ENCODE assay signal across 11 cellular contexts in the genomic region with DNA sequence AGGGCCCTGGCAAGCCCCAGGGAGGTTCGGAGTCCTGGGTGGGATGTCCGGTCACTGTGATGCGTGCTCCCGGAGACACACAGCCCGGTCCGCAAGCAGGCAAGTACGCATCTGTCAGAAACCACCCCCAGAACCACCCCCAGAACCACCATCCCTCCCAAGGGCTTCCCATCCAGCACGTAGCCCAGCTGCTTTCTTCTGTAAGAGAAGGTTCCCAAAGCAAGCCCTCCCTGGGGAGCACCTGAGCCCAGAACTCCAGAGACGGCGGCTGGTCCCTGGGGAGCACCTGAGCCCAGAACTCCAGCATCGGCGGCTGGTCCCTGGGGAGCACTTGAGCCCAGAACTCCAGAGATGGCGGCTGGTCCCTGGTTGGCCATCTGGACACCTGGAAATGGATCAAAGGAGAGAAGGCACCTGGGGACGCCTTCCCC. TPM values are rescaled to one million over a fixed set of nuclear protein-coding genes. Genes with fewer than 3 reads are reported as not detected.
DNase-seq lines count a peak whose midpoint lies in the region; ATAC-seq and TF ChIP-seq lines count a peak whose summit lies in the region.
"Had no signal": no experiment of that assay in that cellular context is flagged by ENCODE, and none has a peak within 500 bp of the region (broad histone marks: within the 10 kb centered on the region; RNA-seq: fewer than 3 reads in every experiment).

No MANE protein-coding gene starts in this region.

- H3K9me3 Mint-ChIP-seq in glutamatergic neuron (ENCODE audit: unreplicated experiment) (peaks cover 3% of the 10 kb centered on the region), type B pancreatic cell (no peaks in the 10 kb centered on the region)

- H3K27ac Mint-ChIP-seq in glutamatergic neuron (ENCODE audit: unreplicated experiment), result peak overlapping the region; percentile 68
- no peak overlapping the region for H3K27ac Mint-ChIP-seq in type B pancreatic cell

- no peak overlapping the region for H3K9ac ChIP-seq in PC-3 (ENCODE audit: low read length)

- peaks cover 17% of the 10 kb centered on the region for H4K20me1 ChIP-seq in PC-3 (ENCODE audit: low read length)

- no peak overlapping the region for H3K4me3 ChIP-seq in right cardiac atrium (ENCODE audit: low read length)
- no peak overlapping the region for H3K4me3 ChIP-seq in PC-3 (ENCODE audit: low read length)
- H3K4me3 ChIP-seq: hepatocyte had no signal

- H3K4me2 ChIP-seq in PC-3 (ENCODE audit: low read length), result no peak overlapping the region
- H3K4me2 ChIP-seq: hepatocyte had no signal

- peaks cover 6% of the 10 kb centered on the region for H3K27me3 Mint-ChIP-seq in glutamatergic neuron (ENCODE audit: unreplicated experiment)
- H3K27me3 Mint-ChIP-seq in type B pancreatic cell, result peaks cover 31% of the 10 kb centered on the region

- H3K9me3 ChIP-seq in right cardiac atrium (ENCODE audit: control insufficient read depth, low read length) (no peaks in the 10 kb centered on the region), PC-3 (ENCODE audit: low read length) (no peaks in the 10 kb centered on the region)

- no TSS peak for BruUV-seq in PC-3 (replicated peaks; lab: Mats Ljungman, UMichigan)

- H3K79me2 ChIP-seq in PC-3 (ENCODE audit: low read length), result peaks cover 17% of the 10 kb centered on the region

- ATAC-seq in right cardiac atrium, result no peak
- ATAC-seq in PC-3, result no peak

- 84% methylated on average over 14 of the region's 14 CpGs for WGBS in right cardiac atrium

- H3K4me1 ChIP-seq in right cardiac atrium (ENCODE audit: control insufficient read depth, insufficient read depth, low read length) (peaks cover 7% of the 10 kb centered on the region), PC-3 (ENCODE audit: insufficient read depth, low read length) (peaks cover 20% of the 10 kb centered on the region)

- CTCF ChIA-PET in PC-3 (lab: Charles Lee), result no interaction called here

- peaks cover 6% of the 10 kb centered on the region for H3K4me1 Mint-ChIP-seq in glutamatergic neuron (ENCODE audit: low read depth, unreplicated experiment)
- H3K4me1 Mint-ChIP-seq in type B pancreatic cell (ENCODE audit: unreplicated experiment), result peaks cover 4% of the 10 kb centered on the region

- no peak overlapping the region for H3K27ac ChIP-seq in right cardiac atrium (ENCODE audit: low read length)
- no peak overlapping the region for H3K27ac ChIP-seq in PC-3 (ENCODE audit: low read length)
- H3K27ac ChIP-seq: hepatocyte had no signal

- H3K4me3 Mint-ChIP-seq in glutamatergic neuron (ENCODE audit: unreplicated experiment), result no peak overlapping the region
- peak overlapping the region; percentile 74 for H3K4me3 Mint-ChIP-seq in type B pancreatic cell

- H3K27me3 ChIP-seq in right cardiac atrium (ENCODE audit: control insufficient read depth, insufficient read depth) (no peaks in the 10 kb centered on the region), PC-3 (ENCODE audit: low read length) (0 out of 2 replicates have a peak, but pooled peaks cover 2% of the 10 kb centered on the region)

- H3K9me2 ChIP-seq in PC-3 (replicated peaks; ENCODE audit: low read length), result no peaks in the 10 kb centered on the region

- peak in 2 of 3 donors; percentile 19 to 64 for DNase-seq in right cardiac atrium
- no peak for DNase-seq in cardiac septum (ENCODE audit: low spot score)
- peak; percentile 90 for DNase-seq in NCI-H2107 (lab: John Stamatoyannopoulos, UW)
- DNase-seq in glutamatergic neuron, result peak; percentile 14
- DNase-seq in type B pancreatic cell (ENCODE audit: extremely low spot score, unreplicated experiment), result no peak
- no peak for DNase-seq in PC-3
- DNase-seq in kidney glomerular epithelial cell (lab: John Stamatoyannopoulos, UW), result no peak
- DNase-seq: aorta, H7, NCI-H748 treated with DMSO at 0.1 percent for 48 hours had no signal

- POLR2A ChIA-PET in PC-3 (lab: Charles Lee; ENCODE audit: unreplicated experiment), result no interaction called here

- intact Hi-C loops in right cardiac atrium (cut with DNase I), result no loop called here
- intact Hi-C loops in cardiac septum (cut with DNase I), result no loop called here
- intact Hi-C loops in PC-3 (cut with micrococcal nuclease), result no loop called here

- TF ChIP-seq CTCF in glutamatergic neuron (IDR thresholded peaks at IDR 0.05; ENCODE audit: partially characterized antibody, unreplicated experiment) (no peak), type B pancreatic cell (conservative IDR thresholded peaks at IDR 0.05) (no peak), PC-3 (conservative IDR thresholded peaks at IDR 0.05; ENCODE audit: low read depth, low read length) (no peak)

- H3F3A ChIP-seq in PC-3 (ENCODE audit: low read length, unreplicated experiment), result no peaks in the 10 kb centered on the region

- no peak overlapping the region for H2AFZ ChIP-seq in PC-3 (ENCODE audit: low read length)
- H2AFZ ChIP-seq: hepatocyte had no signal

- H3K36me3 Mint-ChIP-seq in glutamatergic neuron (ENCODE audit: unreplicated experiment) (no peaks in the 10 kb centered on the region), type B pancreatic cell (no peaks in the 10 kb centered on the region)

- no peaks in the 10 kb centered on the region for H3K36me3 ChIP-seq in PC-3 (ENCODE audit: low read depth, low read length)

RNA-seq across cellular contexts. Expression of a gene that starts 2.6 kb away (rescaled TPM):
- total RNA-seq in right cardiac atrium (10 to 100 TPM; 50.4 to 65.0 (median 54.7) TPM), cardiac septum (60.4 TPM), glutamatergic neuron (ENCODE audit: unreplicated experiment) (211 TPM), type B pancreatic cell (ENCODE audit: low replicate concordance) (108 TPM in 2 replicates), PC-3 (2014; rRNA removed) (45.3 and 62.3 TPM in 2 replicates)
- polyA plus RNA-seq in right cardiac atrium, result 36.4 TPM

Comparison
In these comparisons a context has a peak if more than half of its experiments do, and no peak if none do; other contexts are left out.
1. DNase-seq: peak in right cardiac atrium (2 of 3), NCI-H2107 (single experiment) and glutamatergic neuron (single experiment); none in cardiac septum (single experiment), type B pancreatic cell (single experiment), PC-3 (single experiment) and kidney glomerular epithelial cell (single experiment).